11 cellular contexts compared by ENCODE assay signal in genomic region chr4:122814426-122814825, GRCh38. TPM values are rescaled to one million over a fixed set of nuclear protein-coding genes. Genes with fewer than 3 reads are reported as not detected.
DNase-seq lines count a peak whose midpoint lies in the region; ATAC-seq and TF ChIP-seq lines count a peak whose summit lies in the region.
"Had no signal": no experiment of that assay in that cellular context is flagged by ENCODE, and none has a peak within 500 bp of the region (broad histone marks: within the 10 kb centered on the region; RNA-seq: fewer than 3 reads in every experiment).

No MANE protein-coding gene starts in this region.

- POLR2A ChIA-PET in GM10248 (lab: Yijun Ruan, JAX) = no interaction called here
- POLR2A ChIA-PET in WTC11 (lab: Charles Lee) = no interaction called here

- H3K27me3 Mint-ChIP-seq in WTC11 (ENCODE audit: low read depth) = no peaks in the 10 kb centered on the region

- no peak overlapping the region for H3K4me3 Mint-ChIP-seq in WTC11
- H3K4me3 Mint-ChIP-seq: activated CD4-positive, alpha-beta memory T cell treated with anti-CD3 and anti-CD28 coated beads for 36 hours had no signal

- peaks cover 9% of the 10 kb centered on the region; the same call in 1 of the 2 replicates for H3K4me1 Mint-ChIP-seq in WTC11

- DNase-seq in GM10248 (ENCODE audit: extremely low spot score) (peak; percentile 45), NCI-H446 treated with DMSO at 0.1 percent for 48 hours (lab: John Stamatoyannopoulos, UW) (no peak), NAMALWA (ENCODE audit: low spot score) (no peak), WTC11 (ENCODE audit: low spot score) (no peak), SW 1271 (lab: John Stamatoyannopoulos, UW) (no peak)
- DNase-seq: activated CD4-positive, alpha-beta memory T cell treated with anti-CD3 and anti-CD28 coated beads for 36 hours; anterior cingulate cortex; thyroid gland had no signal

- H3K9me3 Mint-ChIP-seq in WTC11 = peaks cover 11% of the 10 kb centered on the region
- H3K9me3 Mint-ChIP-seq: activated CD4-positive, alpha-beta memory T cell treated with anti-CD3 and anti-CD28 coated beads for 36 hours had no signal

- ATAC-seq in GM18909 (IDR thresholded peaks at IDR 0.05; ENCODE audit: poor library complexity, unreplicated experiment) (peak; percentile 99), HG02571 (IDR thresholded peaks at IDR 0.05; ENCODE audit: unreplicated experiment) (peak; percentile 99), HG03280 (IDR thresholded peaks at IDR 0.05; ENCODE audit: unreplicated experiment) (peak; percentile 93), WTC11 (no peak)

- CTCF ChIA-PET in GM10248 (lab: Yijun Ruan, JAX) (interaction anchor here (1.2 to 1.7 kb wide), 2 partner anchors 8 to 9 kb away, joined by 5 read pairs; no protein-coding TSS in a partner anchor), WTC11 (lab: Charles Lee) (no interaction called here)

- TF ChIP-seq CTCF in GM10248 (IDR thresholded peaks at IDR 0.05; ENCODE audit: control extremely low read depth, extremely low read depth, low read depth, missing control alignments) (no peak), WTC11 (IDR thresholded peaks at IDR 0.05) (no peak)

- peaks cover 20% of the 10 kb centered on the region for H3K36me3 Mint-ChIP-seq in WTC11
- H3K36me3 Mint-ChIP-seq: activated CD4-positive, alpha-beta memory T cell treated with anti-CD3 and anti-CD28 coated beads for 36 hours had no signal

- no peak overlapping the region for H3K27ac Mint-ChIP-seq in WTC11
- H3K27ac Mint-ChIP-seq: activated CD4-positive, alpha-beta memory T cell treated with anti-CD3 and anti-CD28 coated beads for 36 hours had no signal

TF ChIP-seq in WTC11, 78 proteins besides CTCF, POLR2A, EP300 and RAD21:
- TF ChIP-seq PRRX2 (CRISPR knock-in tag; IDR thresholded peaks at IDR 0.05) = no peak
- no peak for TF ChIP-seq HMGXB4 (CRISPR knock-in tag; IDR thresholded peaks at IDR 0.05)
- no peak for TF ChIP-seq EMX1 (CRISPR knock-in tag; IDR thresholded peaks at IDR 0.05)
- TF ChIP-seq ZNF263 (CRISPR knock-in tag; IDR thresholded peaks at IDR 0.05; ENCODE audit: low read depth) = no peak
- TF ChIP-seq PRDM15 (CRISPR knock-in tag; IDR thresholded peaks at IDR 0.05) = no peak
- no peak for TF ChIP-seq RORB (CRISPR knock-in tag; IDR thresholded peaks at IDR 0.05)
- TF ChIP-seq ZNF416 (CRISPR knock-in tag; IDR thresholded peaks at IDR 0.05) = no peak
- TF ChIP-seq ZNF425 (CRISPR knock-in tag; conservative IDR thresholded peaks at IDR 0.05) = no peak
- no peak for TF ChIP-seq TP53 (CRISPR knock-in tag; IDR thresholded peaks at IDR 0.05)
- no peak for TF ChIP-seq FOXP1 (CRISPR knock-in tag; IDR thresholded peaks at IDR 0.05; ENCODE audit: borderline replicate concordance)
- no peak for TF ChIP-seq ATF3 (CRISPR knock-in tag; conservative IDR thresholded peaks at IDR 0.05)
- TF ChIP-seq MAX (CRISPR knock-in tag; IDR thresholded peaks at IDR 0.05) = no peak
- no peak for TF ChIP-seq ZNF512 (CRISPR knock-in tag; IDR thresholded peaks at IDR 0.05; ENCODE audit: borderline replicate concordance)

RNA-seq across cellular contexts. Expression of gene FGF2, which starts 12.2 kb away (rescaled TPM):
- 115 to 134 TPM (median 127 TPM) in 3 replicates for total RNA-seq in WTC11 (2021)
